In the genomic region with DNA sequence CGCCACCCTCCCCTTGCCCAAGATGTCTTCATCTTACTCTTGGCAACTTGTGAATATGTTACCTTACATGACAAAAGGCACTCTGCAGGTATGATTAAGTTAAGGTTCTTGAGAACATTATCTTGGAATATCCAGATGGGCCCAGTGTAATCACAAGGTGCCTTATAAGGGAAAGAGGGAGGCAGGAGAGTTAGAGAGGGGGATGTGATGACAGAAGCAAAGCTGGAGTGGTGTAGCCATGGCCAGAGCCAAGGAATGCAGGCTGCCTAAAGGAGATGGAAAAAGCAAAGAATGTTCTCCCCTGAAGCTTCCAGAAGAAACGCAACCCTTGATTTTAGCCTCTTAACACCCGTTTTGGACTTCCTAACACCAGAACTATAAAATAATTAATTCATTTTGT, we compare ENCODE assay signal across 9 cellular contexts.
"Had no signal": no experiment of that assay in that cellular context is flagged by ENCODE, and none has a peak within 500 bp of the region (broad histone marks: within the 10 kb centered on the region; RNA-seq: fewer than 3 reads in every experiment).

No MANE protein-coding gene starts in this region.

- H3K9me3 Mint-ChIP-seq: HFFc6 had no signal

- H3K4me1 ChIP-seq: HAP-1 had no signal

- H3K9me3 ChIP-seq: HAP-1 had no signal

- H3K4me3 Mint-ChIP-seq: HFFc6, IgD-negative memory B cell had no signal

- ATAC-seq: HCT116, HepG2 had no signal

- H3K27ac ChIP-seq: GM23248, HL-60 had no signal

- H3K36me3 Mint-ChIP-seq: IgD-negative memory B cell had no signal

- H3K4me1 Mint-ChIP-seq: IgD-negative memory B cell had no signal

- H3K4me3 ChIP-seq: GM23248, HAP-1 had no signal

- DNase-seq: GM23248, H7, HFFc6, KBM-7 had no signal

- H3K36me3 ChIP-seq: HAP-1 had no signal

- H3K27ac Mint-ChIP-seq: HFFc6, IgD-negative memory B cell had no signal
